1 cellular context compared by ENCODE assay signal in the genomic region with DNA sequence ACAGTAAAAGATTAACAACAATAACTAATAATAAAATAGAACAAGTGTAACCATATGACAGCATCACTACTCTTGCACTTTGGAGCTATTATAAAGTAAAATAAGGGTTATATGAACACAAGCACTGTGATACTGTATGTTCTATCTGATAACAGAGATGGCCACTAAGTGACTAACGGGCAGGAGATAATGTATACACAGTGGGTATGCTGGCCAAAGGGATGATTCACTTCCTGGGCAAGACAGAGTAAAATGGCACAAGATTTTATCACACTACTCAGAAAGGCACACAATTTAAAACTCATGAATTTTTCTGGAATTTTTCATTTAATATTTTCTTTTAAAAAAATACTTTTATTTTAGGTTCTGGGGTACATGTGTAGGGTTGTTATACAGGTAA.
TF ChIP-seq lines count a peak whose summit lies in the region.

No MANE protein-coding gene starts in this region.

TF ChIP-seq in A549, 52 proteins besides CTCF, POLR2A, EP300 and RAD21 (continued from another document):
- TF ChIP-seq REST (IDR thresholded peaks at IDR 0.05), result no peak
- no peak for TF ChIP-seq CBX8 (IDR thresholded peaks at IDR 0.05)
- TF ChIP-seq TFCP2L1 (CRISPR knock-in tag; IDR thresholded peaks at IDR 0.05), result no peak
- TF ChIP-seq RCOR1 (IDR thresholded peaks at IDR 0.05; ENCODE audit: low read depth, low read length), result no peak
- TF ChIP-seq HEYL (CRISPR knock-in tag; IDR thresholded peaks at IDR 0.05), result no peak
- no peak for TF ChIP-seq FOSL2 (IDR thresholded peaks at IDR 0.05)
- 0 out of 2 replicates have a peak, but pooled peaks have one; percentile 12 for TF ChIP-seq FOSL2 (CRISPR knock-in tag; IDR thresholded peaks at IDR 0.05)
